In genomic region chrX:10611441-10612090, GRCh38 we compare ENCODE assay signal across 17 cellular contexts. TPM values are rescaled to one million over a fixed set of nuclear protein-coding genes. Genes with fewer than 3 reads are reported as not detected.
A peak's percentile ranks its signal among the peaks of the same experiment; 100 is the strongest.
DNase-seq lines count a peak whose midpoint lies in the region; TF ChIP-seq lines count a peak whose summit lies in the region.
"Had no signal": no experiment of that assay in that cellular context is flagged by ENCODE, and none has a peak within 500 bp of the region (broad histone marks: within the 10 kb centered on the region; RNA-seq: fewer than 3 reads in every experiment).

No MANE protein-coding gene starts in this region.

- H2AFZ ChIP-seq in hepatocyte, result no peak overlapping the region
- H2AFZ ChIP-seq: parathyroid adenoma had no signal

- intact Hi-C loops in sigmoid colon (cut with DNase I), result loop anchor here (10.0 kb wide), 4 partner anchors 107 to 287 kb away; no protein-coding TSS in a partner anchor

- TF ChIP-seq CTCF in hepatocyte (IDR thresholded peaks at IDR 0.05; ENCODE audit: poor library complexity), result no peak
- TF ChIP-seq CTCF in sigmoid colon (IDR thresholded peaks at IDR 0.05), result no peak
- no peak for TF ChIP-seq CTCF in coronary artery (IDR thresholded peaks at IDR 0.05)

- H3K9ac ChIP-seq in adipocyte (ENCODE audit: low read length), result peak overlapping the region; percentile 47
- H3K9ac ChIP-seq: BLaER1, parathyroid adenoma had no signal

- WGBS in hepatocyte (ENCODE audit: low lambda C conversion rate, missing lambda C conversion rate), result 50% methylated on average over 4 of the region's 4 CpGs
- 35 to 56% methylated on average over 4 of the region's 4 CpGs for WGBS in sigmoid colon, 2 donors

- TF ChIP-seq POLR2A in sigmoid colon (IDR thresholded peaks at IDR 0.05), result no peak

- DNase-seq in H7, result peak; percentile 55
- no peak for DNase-seq in adipocyte (ENCODE audit: low read depth)
- no peak for DNase-seq in hepatocyte (ENCODE audit: low spot score)
- no peak for DNase-seq in sigmoid colon
- no peak for DNase-seq in SKM-1 treated with dmso at 0.1 percent for 144 hours (lab: John Stamatoyannopoulos, UW; ENCODE audit: unreplicated experiment)
- no peak for DNase-seq in activated CD4-positive, alpha-beta T cell treated with anti-CD3 and anti-CD28 coated beads, Interleukin-2, amount 50 U/mL, for 1 hour
- no peak for DNase-seq in coronary artery (ENCODE audit: low spot score)
- no peak for DNase-seq in middle frontal gyrus (ENCODE audit: extremely low spot score, low spot score)
- DNase-seq: activated CD8-positive, alpha-beta T cell treated with anti-CD3 and anti-CD28 coated beads, Interleukin-2, amount 10 ng/mL, durations not matched to agents 7 days and 5 days; activated effector memory CD4-positive, alpha-beta T cell treated with anti-CD3 and anti-CD28 coated beads, Interleukin-2, amount 50 U/mL, for 16 hours; DND-41; mammary epithelial cell; NCI-H1417 treated with DMSO at 0.1 percent for 48 hours; NCI-H524; RPMI8226 had no signal

- H3K9me3 ChIP-seq in adipocyte (ENCODE audit: control insufficient read depth, low read length) (no peaks in the 10 kb centered on the region), hepatocyte (ENCODE audit: low read depth) (no peaks in the 10 kb centered on the region), sigmoid colon (no peaks in the 10 kb centered on the region)
- H3K9me3 ChIP-seq: BLaER1 had no signal

- peaks cover 37% of the 10 kb centered on the region for H3K4me1 ChIP-seq in adipocyte (ENCODE audit: control insufficient read depth, insufficient read depth, low read length)
- peaks cover 10% of the 10 kb centered on the region for H3K4me1 ChIP-seq in hepatocyte (ENCODE audit: insufficient read depth)
- H3K4me1 ChIP-seq in sigmoid colon, result peaks cover 0 to 58% (median 21%) of the 10 kb centered on the region in 4 donors
- H3K4me1 ChIP-seq: BLaER1, parathyroid adenoma had no signal

- peak overlapping the region; percentile 1 for H3K4me2 ChIP-seq in hepatocyte
- H3K4me2 ChIP-seq: BLaER1 had no signal

- H3K27me3 ChIP-seq in H7 (ENCODE audit: control insufficient read depth, insufficient read depth, low read length), result no peaks in the 10 kb centered on the region
- H3K27me3 ChIP-seq in adipocyte (replicated peaks; ENCODE audit: control insufficient read depth, insufficient read depth, low read length), result no peaks in the 10 kb centered on the region
- H3K27me3 ChIP-seq in hepatocyte, result no peaks in the 10 kb centered on the region
- H3K27me3 ChIP-seq in sigmoid colon, result no peaks in the 10 kb centered on the region

- TF ChIP-seq EP300 in sigmoid colon (IDR thresholded peaks at IDR 0.05), result no peak

- H4K20me1 ChIP-seq in hepatocyte (ENCODE audit: insufficient read depth, poor library complexity, severe bottlenecking), result no peaks in the 10 kb centered on the region

- H3K4me3 ChIP-seq in H7 (ENCODE audit: insufficient read depth, low read depth, low read length), result no peak overlapping the region
- H3K4me3 ChIP-seq in adipocyte (ENCODE audit: low read length), result peak overlapping the region; percentile 23
- no peak overlapping the region for H3K4me3 ChIP-seq in hepatocyte
- no peak overlapping the region for H3K4me3 ChIP-seq in sigmoid colon
- no peak overlapping the region for H3K4me3 ChIP-seq in coronary artery
- H3K4me3 ChIP-seq: BLaER1 had no signal

- peaks cover 53% of the 10 kb centered on the region for H3K79me2 ChIP-seq in hepatocyte
- H3K79me2 ChIP-seq: parathyroid adenoma had no signal

- H3K9me2 ChIP-seq in hepatocyte (replicated peaks; ENCODE audit: insufficient read depth), result no peaks in the 10 kb centered on the region

- H3K27ac ChIP-seq in hepatocyte (peak overlapping the region; percentile 31), sigmoid colon (peak overlapping the region; percentile 25 to 52 (median 46)), coronary artery (peak overlapping the region in 1 of 2 donors; percentile 2)
- H3K27ac ChIP-seq: BLaER1, parathyroid adenoma had no signal

- H3K36me3 ChIP-seq in H7 (replicated peaks; ENCODE audit: control insufficient read depth, insufficient read depth, low read length) (no peaks in the 10 kb centered on the region), adipocyte (ENCODE audit: control insufficient read depth, insufficient read depth, low read length, severe bottlenecking) (no peaks in the 10 kb centered on the region), hepatocyte (replicated peaks; ENCODE audit: insufficient read depth, low read depth) (no peaks in the 10 kb centered on the region), sigmoid colon (no peaks in the 10 kb centered on the region)
- H3K36me3 ChIP-seq: BLaER1 had no signal

RNA-seq across cellular contexts. Expression of gene MID1, which starts 8.8 kb away (rescaled TPM):
- 55.1 and 63.4 TPM in 2 replicates for total RNA-seq in H7 (2014; rRNA removed; shearing (Covaris generic))
- 21.1 and 23.0 TPM in 2 replicates for total RNA-seq in hepatocyte
- polyA plus RNA-seq in hepatocyte, result 21.3 and 25.9 TPM in 2 replicates
- 10 to 100 TPM; 34.6 to 77.5 (median 54.6) TPM for total RNA-seq in sigmoid colon
- polyA plus RNA-seq in sigmoid colon, result 1 to 10 TPM; 3.2 to 9.3 (median 3.6) TPM
